21 cellular contexts compared by ENCODE assay signal in the genomic region with DNA sequence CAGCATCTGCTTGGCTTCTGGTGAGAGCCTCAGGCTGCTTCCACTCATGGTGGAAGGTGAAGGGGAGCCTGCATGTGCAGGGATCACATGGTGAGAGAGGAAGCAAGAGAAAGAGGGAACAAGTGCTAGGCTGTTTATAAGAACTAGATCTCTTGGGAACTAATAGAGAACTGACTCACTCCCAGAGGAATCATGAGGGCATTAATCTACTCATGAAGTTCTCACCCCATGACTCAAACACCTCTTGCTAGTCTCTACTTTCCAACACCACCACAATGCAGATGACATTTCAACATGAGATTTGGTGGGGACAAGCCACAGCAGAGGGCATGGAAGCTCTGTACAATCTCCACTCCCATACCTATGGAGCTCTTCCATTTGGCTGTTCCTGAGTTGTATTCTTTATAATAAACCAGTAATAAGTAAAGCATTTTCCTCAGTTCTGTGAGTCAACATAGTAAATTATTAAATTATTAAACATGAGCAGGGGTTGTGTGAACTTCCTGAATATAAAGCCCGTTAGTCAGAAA.
DNase-seq lines count a peak whose midpoint lies in the region; ATAC-seq and TF ChIP-seq lines count a peak whose summit lies in the region.
"Had no signal": no experiment of that assay in that cellular context is flagged by ENCODE, and none has a peak within 500 bp of the region (broad histone marks: within the 10 kb centered on the region; RNA-seq: fewer than 3 reads in every experiment).

No MANE protein-coding gene starts in this region.

- no peak overlapping the region for H3K27ac Mint-ChIP-seq in activated CD4-positive, alpha-beta T cell treated with anti-CD3 and anti-CD28 coated beads, Interleukin-2, amount 10 ng/mL, durations not matched to agents 24 days and 14 days
- H3K27ac Mint-ChIP-seq in activated CD4-positive, alpha-beta T cell treated with anti-CD3 and anti-CD28 coated beads, Interleukin-2, amount 10 ng/mL, durations not matched to agents 7 days and 5 days = no peak overlapping the region
- H3K27ac Mint-ChIP-seq: CD4-positive, alpha-beta T cell had no signal

- H3K27ac ChIP-seq in foreskin keratinocyte = no peak overlapping the region
- no peak overlapping the region for H3K27ac ChIP-seq in left lung
- H3K27ac ChIP-seq: HL-60, RWPE1 had no signal

- H3K4me3 ChIP-seq in left lung = no peak overlapping the region

- TF ChIP-seq CTCF in foreskin keratinocyte (conservative IDR thresholded peaks at IDR 0.05) (no peak), left lung (IDR thresholded peaks at IDR 0.05) (no peak)

- POLR2A ChIA-PET in activated CD4-positive, alpha-beta T cell treated with anti-CD3 and anti-CD28 coated beads, Interleukin-2, amount 10 ng/mL, durations not matched to agents 7 days and 5 days (lab: Charles Lee) = no interaction called here

- no peaks in the 10 kb centered on the region for H3K36me3 Mint-ChIP-seq in activated CD4-positive, alpha-beta T cell treated with anti-CD3 and anti-CD28 coated beads, Interleukin-2, amount 10 ng/mL, durations not matched to agents 24 days and 14 days (ENCODE audit: low read depth)
- H3K36me3 Mint-ChIP-seq in activated CD4-positive, alpha-beta T cell treated with anti-CD3 and anti-CD28 coated beads, Interleukin-2, amount 10 ng/mL, durations not matched to agents 7 days and 5 days (ENCODE audit: low read depth) = no peaks in the 10 kb centered on the region

- peak; percentile 68 for ATAC-seq in foreskin keratinocyte
- no peak for ATAC-seq in left lung
- no peak for ATAC-seq in HG03457 (IDR thresholded peaks at IDR 0.05; ENCODE audit: unreplicated experiment)

- H3K4me1 Mint-ChIP-seq in activated CD4-positive, alpha-beta T cell treated with anti-CD3 and anti-CD28 coated beads, Interleukin-2, amount 10 ng/mL, durations not matched to agents 24 days and 14 days = no peaks in the 10 kb centered on the region
- H3K4me1 Mint-ChIP-seq in activated CD4-positive, alpha-beta T cell treated with anti-CD3 and anti-CD28 coated beads, Interleukin-2, amount 10 ng/mL, durations not matched to agents 7 days and 5 days = no peaks in the 10 kb centered on the region

- H3K4me3 Mint-ChIP-seq in activated CD4-positive, alpha-beta T cell treated with anti-CD3 and anti-CD28 coated beads, Interleukin-2, amount 10 ng/mL, durations not matched to agents 24 days and 14 days = no peak overlapping the region
- H3K4me3 Mint-ChIP-seq in activated CD4-positive, alpha-beta T cell treated with anti-CD3 and anti-CD28 coated beads, Interleukin-2, amount 10 ng/mL, durations not matched to agents 7 days and 5 days = no peak overlapping the region
- H3K4me3 Mint-ChIP-seq: CD4-positive, alpha-beta T cell had no signal

- H3K27me3 ChIP-seq in foreskin keratinocyte (no peaks in the 10 kb centered on the region), left lung (no peaks in the 10 kb centered on the region)
- H3K27me3 ChIP-seq: BE2C had no signal

- H3K9me3 Mint-ChIP-seq in activated CD4-positive, alpha-beta T cell treated with anti-CD3 and anti-CD28 coated beads, Interleukin-2, amount 10 ng/mL, durations not matched to agents 24 days and 14 days = peaks cover 19% of the 10 kb centered on the region
- peaks cover 7% of the 10 kb centered on the region for H3K9me3 Mint-ChIP-seq in activated CD4-positive, alpha-beta T cell treated with anti-CD3 and anti-CD28 coated beads, Interleukin-2, amount 10 ng/mL, durations not matched to agents 7 days and 5 days

- peaks cover 0 to 13% of the 10 kb centered on the region in 2 donors for H3K9me3 ChIP-seq in left lung
- H3K9me3 ChIP-seq: BE2C had no signal

- H3K4me1 ChIP-seq in foreskin keratinocyte (no peaks in the 10 kb centered on the region), left lung (no peaks in the 10 kb centered on the region)
- H3K4me1 ChIP-seq: BE2C had no signal

- peak; percentile 0 for DNase-seq in activated CD4-positive, alpha-beta T cell treated with anti-CD3 and anti-CD28 coated beads, Interleukin-2, amount 10 ng/mL, durations not matched to agents 24 days and 14 days
- no peak for DNase-seq in activated CD4-positive, alpha-beta T cell treated with anti-CD3 and anti-CD28 coated beads, Interleukin-2, amount 10 ng/mL, durations not matched to agents 7 days and 5 days
- peak; percentile 32 for DNase-seq in SK-MEL-5 (ENCODE audit: low read depth, low spot score)
- DNase-seq in foreskin keratinocyte = peak; percentile 19 to 61
- DNase-seq in renal cortical epithelial cell (ENCODE audit: low read depth) = peak; percentile 82
- DNase-seq in left lung = no peak
- DNase-seq in NOMO-1 (lab: John Stamatoyannopoulos, UW; ENCODE audit: unreplicated experiment in 2 of 2) = no peak
- DNase-seq: BE2C; CD4-positive, alpha-beta T cell; DMS153; GF-D8; IMR-90; NCI-H1092 treated with DMSO at 0.1 percent for 48 hours; NCI-H146; NCI-H2081; NCI-H446 treated with DMSO at 0.1 percent for 48 hours; NCI-H774; OCI-M1 had no signal

- H3K27me3 Mint-ChIP-seq in activated CD4-positive, alpha-beta T cell treated with anti-CD3 and anti-CD28 coated beads, Interleukin-2, amount 10 ng/mL, durations not matched to agents 24 days and 14 days = no peaks in the 10 kb centered on the region
- H3K27me3 Mint-ChIP-seq in activated CD4-positive, alpha-beta T cell treated with anti-CD3 and anti-CD28 coated beads, Interleukin-2, amount 10 ng/mL, durations not matched to agents 7 days and 5 days = no peaks in the 10 kb centered on the region
- H3K27me3 Mint-ChIP-seq: CD4-positive, alpha-beta T cell had no signal

- intact Hi-C loops in activated CD4-positive, alpha-beta T cell treated with anti-CD3 and anti-CD28 coated beads, Interleukin-2, amount 10 ng/mL, durations not matched to agents 24 days and 14 days (cut with micrococcal nuclease) = no loop called here
- intact Hi-C loops in left lung (cut with DNase I) = no loop called here

- in situ Hi-C loops in SK-MEL-5 (cut with HindIII; ENCODE audit: low pct_unique_long_range_greater_than_20kb, low sequenced_read_pairs) = no loop called here

- CTCF ChIA-PET in activated CD4-positive, alpha-beta T cell treated with anti-CD3 and anti-CD28 coated beads, Interleukin-2, amount 10 ng/mL, durations not matched to agents 7 days and 5 days (lab: Charles Lee) = no interaction called here

- H3K36me3 ChIP-seq in left lung = no peaks in the 10 kb centered on the region
- H3K36me3 ChIP-seq: BE2C had no signal

Comparison
In these comparisons a context has a peak if more than half of its experiments do, and no peak if none do; other contexts are left out.
1. DNase-seq: peak in activated CD4-positive, alpha-beta T cell treated with anti-CD3 and anti-CD28 coated beads, Interleukin-2, amount 10 ng/mL, durations not matched to agents 24 days and 14 days (single experiment), SK-MEL-5 (single experiment), foreskin keratinocyte (2 of 2) and renal cortical epithelial cell (single experiment); none in activated CD4-positive, alpha-beta T cell treated with anti-CD3 and anti-CD28 coated beads, Interleukin-2, amount 10 ng/mL, durations not matched to agents 7 days and 5 days (single experiment), left lung (0 of 2) and NOMO-1 (0 of 2).